ENCODE assay signal across 15 cellular contexts in genomic region chr7:159130820-159131219, GRCh38. TPM values are rescaled to one million over a fixed set of nuclear protein-coding genes. Genes with fewer than 3 reads are reported as not detected.
DNase-seq lines count a peak whose midpoint lies in the region; FAIRE-seq and TF ChIP-seq lines count a peak whose summit lies in the region.
"Had no signal": no experiment of that assay in that cellular context is flagged by ENCODE, and none has a peak within 500 bp of the region (broad histone marks: within the 10 kb centered on the region; RNA-seq: fewer than 3 reads in every experiment).

No MANE protein-coding gene starts in this region.

- TF ChIP-seq EP300 in H1 (IDR thresholded peaks at IDR 0.05; ENCODE audit: borderline replicate concordance in 1 of 2, low read depth in 2 of 2, low read length in 2 of 2), result no peak

- no peak overlapping the region for H3K9ac ChIP-seq in H1 (replicated peaks in 1 of 4; ENCODE audit: extremely low read depth in 1 of 4, low read depth in 3 of 4, low read length in 3 of 4)
- H3K9ac ChIP-seq: BLaER1 had no signal

- no peak for TF ChIP-seq CTCF in H1 (IDR thresholded peaks at IDR 0.05; ENCODE audit: control extremely low read depth in 1 of 3, insufficient read depth in 1 of 3, low read depth in 1 of 3, low read length in 3 of 3)

- no peak for TF ChIP-seq RAD21 in H1 (IDR thresholded peaks at IDR 0.05 in 1 of 2, conservative IDR thresholded peaks at IDR 0.05 in 1 of 2; ENCODE audit: low read depth in 2 of 2, low read length in 2 of 2)

- peaks cover 31% of the 10 kb centered on the region for H3K27me3 Mint-ChIP-seq in activated naive CD4-positive, alpha-beta T cell treated with anti-CD3 and anti-CD28 coated beads, Interleukin-2, amount 10 ng/mL, durations not matched to agents 7 days and 5 days

- H4K8ac ChIP-seq in H1 (ENCODE audit: extremely low read depth, insufficient read depth, low read length), result no peak overlapping the region

- no peak overlapping the region for H2BK15ac ChIP-seq in H1 (ENCODE audit: low read length)

- no peak overlapping the region for H3K18ac ChIP-seq in H1 (ENCODE audit: extremely low read depth, low read length)

- POLR2A ChIA-PET in H1 (lab: Charles Lee; ENCODE audit: partially characterized antibody), result interaction anchor here (1.3 kb wide), 1 partner anchor 12 kb away, joined by 4 read pairs; no protein-coding TSS in a partner anchor

- no peak overlapping the region for H3K4me3 Mint-ChIP-seq in activated naive CD4-positive, alpha-beta T cell treated with anti-CD3 and anti-CD28 coated beads, Interleukin-2, amount 10 ng/mL, durations not matched to agents 7 days and 5 days
- H3K4me3 Mint-ChIP-seq: CD8-positive, alpha-beta memory T cell had no signal

- no peak overlapping the region for H2AFZ ChIP-seq in H1 (ENCODE audit: low read length)

- no peak overlapping the region for H3K23ac ChIP-seq in H1 (ENCODE audit: insufficient read length)

- H3K27me3 ChIP-seq in H1 (replicated peaks in 1 of 4; ENCODE audit: control insufficient read depth in 3 of 4, extremely low read depth in 1 of 4, insufficient read depth in 3 of 4, low read length in 3 of 4), result no peaks in the 10 kb centered on the region; a peak in 1 of 7 replicates
- H3K27me3 ChIP-seq: BLaER1 had no signal

- no peak overlapping the region for H3K27ac ChIP-seq in H1 (ENCODE audit: low read depth, low read length)
- H3K27ac ChIP-seq: BLaER1 had no signal

- H3K4me1 ChIP-seq in H1 (replicated peaks in 1 of 4; ENCODE audit: control insufficient read depth in 3 of 4, insufficient read depth in 4 of 4, low read length in 3 of 4), result peaks cover 0 to 7% (median 4%) of the 10 kb centered on the region in 4 experiments; a peak in 4 of 7 replicates
- H3K4me1 ChIP-seq: BLaER1, Caco-2 had no signal

- CTCF ChIA-PET in activated naive CD4-positive, alpha-beta T cell treated with anti-CD3 and anti-CD28 coated beads, Interleukin-2, amount 10 ng/mL, durations not matched to agents 7 days and 5 days (lab: Charles Lee), result no interaction called here
- CTCF ChIA-PET in H1 (lab: Charles Lee; ENCODE audit: partially characterized antibody), result interaction anchor here (2.1 kb wide), 1 partner anchor 10 kb away, joined by 8 read pairs; no protein-coding TSS in a partner anchor

- no peak overlapping the region for H2BK5ac ChIP-seq in H1 (ENCODE audit: low read depth, low read length)

- H3K4me3 ChIP-seq in H1 (ENCODE audit: extremely low read depth in 1 of 4, insufficient read depth in 2 of 4, low read depth in 3 of 4, low read length in 4 of 4), result no peak overlapping the region
- H3K4me3 ChIP-seq: BLaER1 had no signal

- no peak overlapping the region for H2BK12ac ChIP-seq in H1 (ENCODE audit: low read depth, low read length)

- no peak overlapping the region for H4K91ac ChIP-seq in H1 (replicated peaks; ENCODE audit: insufficient read length, low read length)

- H3K4me1 Mint-ChIP-seq in activated naive CD4-positive, alpha-beta T cell treated with anti-CD3 and anti-CD28 coated beads, Interleukin-2, amount 10 ng/mL, durations not matched to agents 7 days and 5 days, result no peaks in the 10 kb centered on the region

- no peak overlapping the region for H3K56ac ChIP-seq in H1 (replicated peaks; ENCODE audit: insufficient read length, low read depth, low read length)

- no peak overlapping the region for H2AK5ac ChIP-seq in H1 (ENCODE audit: low read depth, low read length)

- peak; percentile 14 for DNase-seq in activated naive CD4-positive, alpha-beta T cell treated with anti-CD3 and anti-CD28 coated beads, Interleukin-2, amount 10 ng/mL, durations not matched to agents 7 days and 5 days
- no peak for DNase-seq in activated naive CD4-positive, alpha-beta T cell treated with Interleukin-2 at 50 U/mL for 16 hours
- no peak for DNase-seq in H1 (ENCODE audit: low read depth in 1 of 2, low spot score in 2 of 2)
- peak; percentile 28 for DNase-seq in mesenteric fat pad (ENCODE audit: low spot score)
- no peak for DNase-seq in DMS153 treated with DMSO at 0.1 percent for 48 hours (lab: John Stamatoyannopoulos, UW; ENCODE audit: unreplicated experiment)
- no peak for DNase-seq in NCI-H1694 treated with DMSO at 0.1 percent for 48 hours (lab: John Stamatoyannopoulos, UW)
- DNase-seq in H4 (ENCODE audit: low spot score), result no peak
- DNase-seq: 8988T; AML-193; Caco-2; CD8-positive, alpha-beta memory T cell; DMS53; GOT3 had no signal

- H3K36me3 Mint-ChIP-seq in activated naive CD4-positive, alpha-beta T cell treated with anti-CD3 and anti-CD28 coated beads, Interleukin-2, amount 10 ng/mL, durations not matched to agents 7 days and 5 days, result no peaks in the 10 kb centered on the region
- H3K36me3 Mint-ChIP-seq: CD8-positive, alpha-beta memory T cell had no signal

- H3K23me2 ChIP-seq in H1 (ENCODE audit: low read depth, low read length), result no peaks in the 10 kb centered on the region

- no peak overlapping the region for H2BK20ac ChIP-seq in H1 (ENCODE audit: low read length)

- H3K79me2 ChIP-seq in H1 (ENCODE audit: control insufficient read depth in 1 of 2, insufficient read depth in 2 of 2, low read length in 2 of 2), result no peaks in the 10 kb centered on the region

- no peaks in the 10 kb centered on the region for H4K20me1 ChIP-seq in H1 (replicated peaks in 1 of 2; ENCODE audit: control insufficient read depth in 1 of 2, insufficient read depth in 2 of 2, low read length in 2 of 2)
- H4K20me1 ChIP-seq: BLaER1 had no signal

- H3K79me1 ChIP-seq in H1 (ENCODE audit: low read depth, low read length), result no peaks in the 10 kb centered on the region

- no peak for TF ChIP-seq POLR2A in H1 (IDR thresholded peaks at IDR 0.05; ENCODE audit: control extremely low read depth in 1 of 2, low read depth in 2 of 2, low read length in 2 of 2)

- FAIRE-seq in H1 (lab: Jason Lieb, UNC), result no peak
- FAIRE-seq: GM18507 had no signal

- 93% methylated on average over 8 of the region's 8 CpGs; no CpG with 5 or more reads in 1 of the 2 experiments for WGBS in H1 (ENCODE audit: extremely low coverage in 1 of 2, insufficient coverage in 1 of 2, insufficient read length in 1 of 2, insufficient replicate concordance in 2 of 2, low coverage in 1 of 2, low lambda C conversion rate in 2 of 2, missing lambda C conversion rate in 1 of 2), 2 experiments

- no peak overlapping the region for H3K4ac ChIP-seq in H1 (replicated peaks; ENCODE audit: insufficient read length, low read depth, low read length)

- H3K9me3 ChIP-seq in H1 (ENCODE audit: insufficient read depth in 2 of 2, low read depth in 1 of 2, low read length in 1 of 2), result no peaks in the 10 kb centered on the region
- H3K9me3 ChIP-seq: BLaER1, Caco-2 had no signal

- H2BK120ac ChIP-seq in H1 (replicated peaks; ENCODE audit: low read depth, low read length), result no peak overlapping the region

- H3K9me3 Mint-ChIP-seq in activated naive CD4-positive, alpha-beta T cell treated with anti-CD3 and anti-CD28 coated beads, Interleukin-2, amount 10 ng/mL, durations not matched to agents 7 days and 5 days, result no peaks in the 10 kb centered on the region
- H3K9me3 Mint-ChIP-seq: CD8-positive, alpha-beta memory T cell had no signal

- H3K4me2 ChIP-seq in H1 (ENCODE audit: insufficient read depth in 1 of 2, low read depth in 2 of 2, low read length in 2 of 2), result no peak overlapping the region
- H3K4me2 ChIP-seq: BLaER1 had no signal

- no peak overlapping the region for H3K27ac Mint-ChIP-seq in activated naive CD4-positive, alpha-beta T cell treated with anti-CD3 and anti-CD28 coated beads, Interleukin-2, amount 10 ng/mL, durations not matched to agents 7 days and 5 days

- H3K36me3 ChIP-seq in H1 (ENCODE audit: control insufficient read depth in 2 of 4, insufficient read depth in 4 of 4, low read length in 3 of 4), result no peaks in the 10 kb centered on the region
- H3K36me3 ChIP-seq: BLaER1 had no signal

- peak overlapping the region; percentile 69 for H3K14ac ChIP-seq in H1 (ENCODE audit: insufficient read length)

- no peak overlapping the region for H4K5ac ChIP-seq in H1 (ENCODE audit: insufficient read length, low read depth, low read length)

TF ChIP-seq in H1, 55 proteins besides CTCF, POLR2A, EP300 and RAD21:
- TF ChIP-seq NANOG (IDR thresholded peaks at IDR 0.05; ENCODE audit: insufficient read depth, low read depth, low read length, poor library complexity, severe bottlenecking), result no peak
- no peak for TF ChIP-seq GTF2F1 (IDR thresholded peaks at IDR 0.05; ENCODE audit: borderline replicate concordance, low read depth, low read length)
- TF ChIP-seq MAFK (IDR thresholded peaks at IDR 0.05; ENCODE audit: low read depth, low read length), result no peak
- TF ChIP-seq EGR1 (IDR thresholded peaks at IDR 0.05; ENCODE audit: borderline replicate concordance, low read depth, low read length), result no peak
- no peak for TF ChIP-seq NRF1 (IDR thresholded peaks at IDR 0.05; ENCODE audit: low read depth, low read length)
- TF ChIP-seq BACH1 (IDR thresholded peaks at IDR 0.05; ENCODE audit: low read length), result no peak
- no peak for TF ChIP-seq PHF8 (conservative IDR thresholded peaks at IDR 0.05; ENCODE audit: low read depth, low read length)
- no peak for TF ChIP-seq GABPA (IDR thresholded peaks at IDR 0.05; ENCODE audit: borderline replicate concordance, insufficient read depth, low read length)
- TF ChIP-seq ATF3 (IDR thresholded peaks at IDR 0.05; ENCODE audit: insufficient read depth, low read depth, low read length), result no peak
- TF ChIP-seq TEAD4 (IDR thresholded peaks at IDR 0.05; ENCODE audit: low read depth, low read length), result no peak
- TF ChIP-seq BRCA1 (IDR thresholded peaks at IDR 0.05; ENCODE audit: low read depth, low read length), result no peak

RNA-seq across cellular contexts. Expression of gene VIPR2, which starts 13.8 kb away (rescaled TPM):
- total RNA-seq in H1 (2021; fragmentation: NEBNext Ultra II Directional; extraction: Animal tissue kit (Norgen Biotek cat#: 25700)), result 2.4 and 3.1 TPM in 2 replicates
- 6.3 and 10.9 TPM in 2 replicates for polyA plus RNA-seq in H1 (2011; rRNA removed)
- polyA plus RNA-seq in H1 (2011; cell fraction: cytosol; rRNA removed), result 5.6 TPM
- polyA plus RNA-seq in H1 (2011; cell fraction: nucleus; rRNA removed), result 18.0 TPM
- polyA plus RNA-seq in H1 (2012, experiment 1 of 2), result 2.4 to 3.1 TPM (median 2.7 TPM) in 4 replicates
- 2.0 TPM for polyA plus RNA-seq in H1 (2012, experiment 2 of 2)
- 1.1 TPM for polyA plus RNA-seq in H1 (2013, experiment 1 of 2)
- 1.0 TPM for polyA plus RNA-seq in H1 (2013, experiment 2 of 2)
- 7.9 and 10.8 TPM in 2 replicates for polyA minus RNA-seq in H1 (2011; rRNA and poly(A)+ RNA removed)
- 2.7 TPM for polyA minus RNA-seq in H1 (2011; cell fraction: cytosol; rRNA and poly(A)+ RNA removed)
- polyA minus RNA-seq in H1 (2011; cell fraction: nucleus; rRNA and poly(A)+ RNA removed), result 8.9 TPM
- 4.6 TPM for total RNA-seq in mesenteric fat pad
- 0.68 and 0.77 TPM in 2 replicates for total RNA-seq in H4 (2014; rRNA removed; shearing (Covaris generic))
- total RNA-seq: Caco-2 had no signal

Comparison
In these comparisons a context has a peak if more than half of its experiments do, and no peak if none do; other contexts are left out.
1. DNase-seq: peak in activated naive CD4-positive, alpha-beta T cell treated with anti-CD3 and anti-CD28 coated beads, Interleukin-2, amount 10 ng/mL, durations not matched to agents 7 days and 5 days (single experiment) and mesenteric fat pad (single experiment); none in activated naive CD4-positive, alpha-beta T cell treated with Interleukin-2 at 50 U/mL for 16 hours (single experiment), H1 (0 of 2), DMS153 treated with DMSO at 0.1 percent for 48 hours (single experiment), NCI-H1694 treated with DMSO at 0.1 percent for 48 hours (single experiment) and H4 (single experiment).